Comparison of ENCODE assay signal across 20 cellular contexts in the genomic region with DNA sequence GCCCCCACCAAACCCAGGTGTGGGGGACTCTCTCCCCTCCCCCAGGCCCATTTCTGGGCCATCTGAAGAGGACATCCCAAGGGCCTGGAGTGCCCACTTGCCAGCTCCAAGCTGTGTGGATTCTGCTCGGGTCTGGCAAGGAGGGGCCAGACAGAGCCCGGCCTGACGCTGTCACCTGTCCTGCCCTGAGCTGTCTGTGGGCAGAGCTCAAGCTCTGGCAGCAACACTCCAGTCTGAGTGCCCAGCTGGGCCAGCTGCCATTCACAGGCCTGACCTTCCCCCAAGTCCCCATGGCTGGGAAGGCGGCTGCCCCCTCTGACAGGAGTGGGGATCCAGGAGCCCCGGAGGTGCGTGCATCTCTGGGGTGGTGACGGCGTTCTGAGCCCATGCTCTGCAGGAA. TPM values are rescaled to one million over a fixed set of nuclear protein-coding genes. Genes with fewer than 3 reads are reported as not detected.
DNase-seq lines count a peak whose midpoint lies in the region; ATAC-seq, FAIRE-seq and TF ChIP-seq lines count a peak whose summit lies in the region.
"Had no signal": no experiment of that assay in that cellular context is flagged by ENCODE, and none has a peak within 500 bp of the region (broad histone marks: within the 10 kb centered on the region; RNA-seq: fewer than 3 reads in every experiment).

No MANE protein-coding gene starts in this region.

- TF ChIP-seq POLR2A in body of pancreas (IDR thresholded peaks at IDR 0.05) (peak in 2 of 3 donors; percentile 59 to 71), HepG2 (IDR thresholded peaks at IDR 0.05; ENCODE audit: insufficient read depth in 1 of 2, low read depth in 2 of 2, low read length in 2 of 2) (no peak), prostate gland (IDR thresholded peaks at IDR 0.05) (peak; percentile 43)

- no peak overlapping the region for H2AFZ ChIP-seq in HepG2 (ENCODE audit: low read length)

- no peak for TF ChIP-seq RAD21 in HepG2 (CRISPR knock-in tag; IDR thresholded peaks at IDR 0.05)

- no peaks in the 10 kb centered on the region for H4K20me1 ChIP-seq in HepG2 (ENCODE audit: insufficient read depth, low read length)

- H3K4me1 ChIP-seq in A673 (ENCODE audit: insufficient read depth, low read length, poor library complexity, severe bottlenecking) (peaks cover 3% of the 10 kb centered on the region), body of pancreas (peaks cover 77% of the 10 kb centered on the region), HepG2 (ENCODE audit: insufficient read depth, low read length) (peaks cover 95% of the 10 kb centered on the region), prostate gland (replicated peaks) (peaks cover 56% of the 10 kb centered on the region)

- peak overlapping the region; percentile 23 for H3K27ac ChIP-seq in A673 (ENCODE audit: low read depth, low read length, poor library complexity, severe bottlenecking)
- H3K27ac ChIP-seq in body of pancreas = peak overlapping the region; percentile 99 to 100 (median 100)
- H3K27ac ChIP-seq in HepG2 (ENCODE audit: extremely low read length, insufficient read depth, low read length) = no peak overlapping the region
- H3K27ac ChIP-seq in prostate gland = peak overlapping the region; percentile 95 to 96

- 8 to 31% methylated on average over 4 to 8 of the region's 8 CpGs for WGBS in body of pancreas, 2 donors
- WGBS in HepG2 (ENCODE audit: low lambda C conversion rate) = no CpG with 5 or more reads among the region's 8 CpGs
- WGBS in prostate gland = 83% methylated on average over 5 of the region's 8 CpGs

- no peak for TF ChIP-seq EP300 in HepG2 (IDR thresholded peaks at IDR 0.05; ENCODE audit: low read depth in 2 of 2, low read length in 2 of 2)
- TF ChIP-seq EP300 in HepG2 (CRISPR knock-in tag; IDR thresholded peaks at IDR 0.05; ENCODE audit: borderline replicate concordance) = no peak

- H3K36me3 ChIP-seq in A673 (ENCODE audit: insufficient read depth, low read length, poor library complexity, severe bottlenecking) = no peaks in the 10 kb centered on the region
- no peaks in the 10 kb centered on the region for H3K36me3 ChIP-seq in body of pancreas (replicated peaks in 1 of 2; ENCODE audit: insufficient read depth in 1 of 2, low read depth in 2 of 2)
- H3K36me3 ChIP-seq in HepG2 (replicated peaks in 1 of 2; ENCODE audit: control insufficient read depth in 1 of 2, insufficient read depth in 2 of 2, low read length in 2 of 2) = no peaks in the 10 kb centered on the region
- no peaks in the 10 kb centered on the region for H3K36me3 ChIP-seq in prostate gland
- H3K36me3 ChIP-seq: uterus had no signal

- H3K27me3 ChIP-seq in A673 (replicated peaks; ENCODE audit: insufficient read depth, low read depth, low read length, poor library complexity) (no peaks in the 10 kb centered on the region), body of pancreas (no peaks in the 10 kb centered on the region), HepG2 (ENCODE audit: control insufficient read depth in 1 of 2, insufficient read depth in 2 of 2, low read length in 2 of 2) (no peaks in the 10 kb centered on the region; a peak in 1 of 5 replicates), prostate gland (replicated peaks; ENCODE audit: insufficient read depth) (no peaks in the 10 kb centered on the region)
- H3K27me3 ChIP-seq: uterus had no signal

- H3K79me2 ChIP-seq in HepG2 (ENCODE audit: insufficient read depth, low read length) = peaks cover under 1% of the 10 kb centered on the region

- H3K4me3 ChIP-seq in A673 (ENCODE audit: low read depth, low read length, poor library complexity, severe bottlenecking) = no peak overlapping the region
- H3K4me3 ChIP-seq in body of pancreas = no peak overlapping the region
- peak overlapping the region in 1 of 3 experiments; percentile 77; a peak in 1 of 6 replicates for H3K4me3 ChIP-seq in HepG2 (replicated peaks in 1 of 3; ENCODE audit: insufficient read depth in 1 of 3, low read depth in 2 of 3, low read length in 3 of 3)
- no peak overlapping the region for H3K4me3 ChIP-seq in prostate gland
- H3K4me3 ChIP-seq: uterus had no signal

- intact Hi-C loops in A673 (cut with micrococcal nuclease; ENCODE audit: unreplicated experiment) = no loop called here
- intact Hi-C loops in body of pancreas (cut with DNase I) = no loop called here
- intact Hi-C loops in HepG2 (cut with micrococcal nuclease; ENCODE audit: unreplicated experiment) = loop anchor here (2.0 kb wide), 1 partner anchor 24 kb away; no protein-coding TSS in a partner anchor
- intact Hi-C loops in prostate gland (cut with DNase I) = no loop called here

- BruUV-seq in A673 (replicated peaks; lab: Mats Ljungman, UMichigan) (no TSS peak), HepG2 (replicated peaks; lab: Mats Ljungman, UMichigan) (no TSS peak)

- CTCF ChIA-PET in A673 (lab: Charles Lee) (no interaction called here), HepG2 (lab: Yijun Ruan, JAX; ENCODE audit: low intra/inter-chr PET ratio, low total read pairs) (no interaction called here)

- no peak for FAIRE-seq in HepG2 (lab: Jason Lieb, UNC)

- DNase-seq in A673 (ENCODE audit: low spot score) (no peak), body of pancreas (peak; percentile 81 to 90 (median 88)), HepG2 (ENCODE audit: low spot score) (no peak), prostate gland (ENCODE audit: low spot score) (no peak), COLO829 (ENCODE audit: low spot score) (no peak), SIG-M5 treated with dmso at 0.1 percent for 504 hours (lab: John Stamatoyannopoulos, UW; ENCODE audit: unreplicated experiment) (no peak), HuH-7 (ENCODE audit: low spot score) (no peak), DMS79 (lab: John Stamatoyannopoulos, UW) (no peak)
- DNase-seq: ACHN; CD4-positive, alpha-beta memory T cell; EL; natural killer cell; NCI-H1694; NCI-H524; stimulated activated CD4-positive, alpha-beta T cell treated with anti-CD3 and anti-CD28 coated beads, Interleukin-15, amount 100 ng/mL, for 24 hours; stimulated activated naive CD4-positive, alpha-beta T cell treated with Interleukin-2 at 50 U/mL for 16 hours; T-helper 9 cell; uterus had no signal

- H3K9ac ChIP-seq in HepG2 (ENCODE audit: insufficient read depth, low read depth, low read length) = no peak overlapping the region

- POLR2A ChIA-PET in A673 (lab: Charles Lee; ENCODE audit: low non-redundant PET) (no interaction called here), HepG2 (lab: Yijun Ruan, JAX) (interaction anchor here (12.9 to 18.6 kb wide), 2 partner anchors 10 to 19 kb away, joined by 283 to 722 read pairs; a partner anchor contains a TSS)

- TF ChIP-seq CTCF in A673 (conservative IDR thresholded peaks at IDR 0.05; ENCODE audit: low read depth, low read length) (no peak), body of pancreas (IDR thresholded peaks at IDR 0.05) (no peak), HepG2 (CRISPR knock-in tag; IDR thresholded peaks at IDR 0.05) (no peak), prostate gland (IDR thresholded peaks at IDR 0.05) (no peak)

- in situ Hi-C loops in HepG2 (cut with HindIII; ENCODE audit: extremely low pct_ligation_motif_present, low pct_unique_long_range_greater_than_20kb) = no loop called here

- H3K9me3 ChIP-seq in A673 (ENCODE audit: low read depth, low read length, poor library complexity, severe bottlenecking) (no peaks in the 10 kb centered on the region), body of pancreas (no peaks in the 10 kb centered on the region), HepG2 (ENCODE audit: low read length) (no peaks in the 10 kb centered on the region), prostate gland (no peaks in the 10 kb centered on the region)
- H3K9me3 ChIP-seq: uterus had no signal

- H3K4me2 ChIP-seq in HepG2 (ENCODE audit: low read depth, low read length) = peak overlapping the region; percentile 81

- ATAC-seq in body of pancreas (peak; percentile 38), HepG2 (no peak)
- ATAC-seq: natural killer cell had no signal

RNA-seq across cellular contexts. Expression of a gene that starts 6.2 kb away (rescaled TPM):
- 70.9 and 71.3 TPM in 2 replicates for total RNA-seq in A673 (2021)
- 10 to 100 TPM; 57.3 to 98.9 TPM for total RNA-seq in body of pancreas
- total RNA-seq in HepG2 (2016; rRNA removed; fragmentation: Illumina TruSeq; extraction: Trizol) = 18.2 and 31.2 TPM in 2 replicates
- total RNA-seq in HepG2 (2016; cell fraction: cytosol; rRNA removed; fragmentation: Illumina TruSeq; extraction: Trizol; ENCODE audit: low read depth) = 12.4 and 12.6 TPM in 2 replicates
- total RNA-seq in HepG2 (2016; cell fraction: insoluble cytoplasmic fraction; rRNA removed; fragmentation: Illumina TruSeq; extraction: Trizol) = 17.3 and 32.7 TPM in 2 replicates
- total RNA-seq in HepG2 (2016; cell fraction: membrane; rRNA removed; fragmentation: Illumina TruSeq; extraction: Trizol) = 27.1 and 31.2 TPM in 2 replicates
- 24.6 and 30.5 TPM in 2 replicates for total RNA-seq in HepG2 (2016; cell fraction: nucleus; rRNA removed; fragmentation: Illumina TruSeq; extraction: Trizol)
- 21.6 and 24.1 TPM in 2 replicates for polyA plus RNA-seq in HepG2 (2011; rRNA removed)
- polyA plus RNA-seq in HepG2 (2011; cell fraction: cytosol; rRNA removed) = 21.4 and 47.8 TPM in 2 replicates
- polyA plus RNA-seq in HepG2 (2011; cell fraction: nucleus; rRNA removed) = 121 and 136 TPM in 2 replicates
- polyA plus RNA-seq in HepG2 (2012) = 22.6 and 36.4 TPM in 2 replicates
- 7.3 and 9.3 TPM in 2 replicates for polyA plus RNA-seq in HepG2 (2016; cell fraction: cytosol; fragmentation: Illumina TruSeq; extraction: Trizol; ENCODE audit: low read depth)
- polyA plus RNA-seq in HepG2 (2016; cell fraction: insoluble cytoplasmic fraction; fragmentation: Illumina TruSeq; extraction: Trizol; ENCODE audit: low read depth) = 21.4 and 25.4 TPM in 2 replicates
- 17.2 and 17.8 TPM in 2 replicates for polyA plus RNA-seq in HepG2 (2016; cell fraction: membrane; fragmentation: Illumina TruSeq; extraction: Trizol; ENCODE audit: low read depth)
- 62.7 and 63.0 TPM in 2 replicates for polyA plus RNA-seq in HepG2 (2016; cell fraction: nucleus; fragmentation: Illumina TruSeq; extraction: Trizol; ENCODE audit: insufficient read depth, low read depth)
- polyA minus RNA-seq in HepG2 (2011; rRNA and poly(A)+ RNA removed; ENCODE audit: low replicate concordance) = 8.8 and 50.3 TPM in 2 replicates
- 23.0 and 37.5 TPM in 2 replicates for polyA minus RNA-seq in HepG2 (2011; cell fraction: cytosol; rRNA and poly(A)+ RNA removed)
- polyA minus RNA-seq in HepG2 (2011; cell fraction: nucleus; rRNA and poly(A)+ RNA removed) = 17.0 and 22.8 TPM in 2 replicates
- total RNA-seq in prostate gland = 100 to 1,000 TPM; 126 to 183 TPM

RNA-seq across cellular contexts. Expression of a gene that starts 35.9 kb away (rescaled TPM):
- 54.1 and 54.7 TPM in 2 replicates for total RNA-seq in A673 (2021)
- 100 to 1,000 TPM in 1 of 2 donors, 10 to 100 TPM in 1; 73.9 to 201 TPM for total RNA-seq in body of pancreas
- 19.6 and 44.7 TPM in 2 replicates for total RNA-seq in HepG2 (2016; rRNA removed; fragmentation: Illumina TruSeq; extraction: Trizol)
- 22.4 and 24.2 TPM in 2 replicates for total RNA-seq in HepG2 (2016; cell fraction: cytosol; rRNA removed; fragmentation: Illumina TruSeq; extraction: Trizol; ENCODE audit: low read depth)
- 18.8 and 46.8 TPM in 2 replicates for total RNA-seq in HepG2 (2016; cell fraction: insoluble cytoplasmic fraction; rRNA removed; fragmentation: Illumina TruSeq; extraction: Trizol)
- total RNA-seq in HepG2 (2016; cell fraction: membrane; rRNA removed; fragmentation: Illumina TruSeq; extraction: Trizol) = 27.6 and 29.9 TPM in 2 replicates
- total RNA-seq in HepG2 (2016; cell fraction: nucleus; rRNA removed; fragmentation: Illumina TruSeq; extraction: Trizol) = 35.5 and 40.6 TPM in 2 replicates
- 17.2 and 20.2 TPM in 2 replicates for polyA plus RNA-seq in HepG2 (2011; rRNA removed)
- 16.7 and 25.6 TPM in 2 replicates for polyA plus RNA-seq in HepG2 (2011; cell fraction: cytosol; rRNA removed)
- 44.2 and 48.8 TPM in 2 replicates for polyA plus RNA-seq in HepG2 (2011; cell fraction: nucleus; rRNA removed)
- polyA plus RNA-seq in HepG2 (2012) = 9.4 and 10.2 TPM in 2 replicates
- 25.8 and 29.9 TPM in 2 replicates for polyA plus RNA-seq in HepG2 (2016; cell fraction: cytosol; fragmentation: Illumina TruSeq; extraction: Trizol; ENCODE audit: low read depth)
- 22.7 and 25.1 TPM in 2 replicates for polyA plus RNA-seq in HepG2 (2016; cell fraction: insoluble cytoplasmic fraction; fragmentation: Illumina TruSeq; extraction: Trizol; ENCODE audit: low read depth)
- 26.9 and 27.0 TPM in 2 replicates for polyA plus RNA-seq in HepG2 (2016; cell fraction: membrane; fragmentation: Illumina TruSeq; extraction: Trizol; ENCODE audit: low read depth)
- 89.1 and 100 TPM in 2 replicates for polyA plus RNA-seq in HepG2 (2016; cell fraction: nucleus; fragmentation: Illumina TruSeq; extraction: Trizol; ENCODE audit: insufficient read depth, low read depth)
- polyA minus RNA-seq in HepG2 (2011; rRNA and poly(A)+ RNA removed; ENCODE audit: low replicate concordance) = 6.9 and 14.7 TPM in 2 replicates
- 4.4 and 5.2 TPM in 2 replicates for polyA minus RNA-seq in HepG2 (2011; cell fraction: cytosol; rRNA and poly(A)+ RNA removed)
- polyA minus RNA-seq in HepG2 (2011; cell fraction: nucleus; rRNA and poly(A)+ RNA removed) = 4.5 and 4.7 TPM in 2 replicates
- 10 to 100 TPM; 55.1 to 70.1 TPM for total RNA-seq in prostate gland

RNA-seq across cellular contexts. Expression of a gene that starts 36.1 kb away (rescaled TPM):
- total RNA-seq in A673 (2021) (18.6 and 19.8 TPM in 2 replicates), body of pancreas (10 to 100 TPM; 16.2 to 17.9 TPM), HepG2 (2016; rRNA removed; fragmentation: Illumina TruSeq; extraction: Trizol) (6.6 and 15.8 TPM in 2 replicates), prostate gland (10 to 100 TPM; 26.1 to 33.6 TPM)
- 1.5 and 3.0 TPM in 2 replicates for total RNA-seq in HepG2 (2016; cell fraction: cytosol; rRNA removed; fragmentation: Illumina TruSeq; extraction: Trizol; ENCODE audit: low read depth)
- total RNA-seq in HepG2 (2016; cell fraction: insoluble cytoplasmic fraction; rRNA removed; fragmentation: Illumina TruSeq; extraction: Trizol) = 6.8 and 15.6 TPM in 2 replicates
- total RNA-seq in HepG2 (2016; cell fraction: membrane; rRNA removed; fragmentation: Illumina TruSeq; extraction: Trizol) = 6.4 and 10.5 TPM in 2 replicates
- 10.6 and 14.2 TPM in 2 replicates for total RNA-seq in HepG2 (2016; cell fraction: nucleus; rRNA removed; fragmentation: Illumina TruSeq; extraction: Trizol)
- polyA plus RNA-seq in HepG2 (2011; rRNA removed) = 7.8 and 9.5 TPM in 2 replicates
- polyA plus RNA-seq in HepG2 (2011; cell fraction: cytosol; rRNA removed) = 5.9 and 6.1 TPM in 2 replicates
- 25.1 and 26.7 TPM in 2 replicates for polyA plus RNA-seq in HepG2 (2011; cell fraction: nucleus; rRNA removed)
- 9.4 and 10.0 TPM in 2 replicates for polyA plus RNA-seq in HepG2 (2012)
- 2.9 and 3.3 TPM in 2 replicates for polyA plus RNA-seq in HepG2 (2016; cell fraction: cytosol; fragmentation: Illumina TruSeq; extraction: Trizol; ENCODE audit: low read depth)
- 6.1 and 6.8 TPM in 2 replicates for polyA plus RNA-seq in HepG2 (2016; cell fraction: insoluble cytoplasmic fraction; fragmentation: Illumina TruSeq; extraction: Trizol; ENCODE audit: low read depth)
- polyA plus RNA-seq in HepG2 (2016; cell fraction: membrane; fragmentation: Illumina TruSeq; extraction: Trizol; ENCODE audit: low read depth) = 5.6 and 6.9 TPM in 2 replicates
- polyA plus RNA-seq in HepG2 (2016; cell fraction: nucleus; fragmentation: Illumina TruSeq; extraction: Trizol; ENCODE audit: insufficient read depth, low read depth) = 26.3 and 30.4 TPM in 2 replicates
- polyA minus RNA-seq in HepG2 (2011; rRNA and poly(A)+ RNA removed; ENCODE audit: low replicate concordance) = 5.8 and 12.8 TPM in 2 replicates
- 5.7 and 7.1 TPM in 2 replicates for polyA minus RNA-seq in HepG2 (2011; cell fraction: cytosol; rRNA and poly(A)+ RNA removed)
- 3.4 and 4.5 TPM in 2 replicates for polyA minus RNA-seq in HepG2 (2011; cell fraction: nucleus; rRNA and poly(A)+ RNA removed)

RNA-seq across cellular contexts. Expression of a gene that starts 58.2 kb away (rescaled TPM):
- total RNA-seq in A673 (2021) (not detected in 2 replicates), body of pancreas (not detected), HepG2 (2016; rRNA removed; fragmentation: Illumina TruSeq; extraction: Trizol) (not detected in 2 replicates), prostate gland (under 1 TPM in 1 of 2 donors, not detected in 1; 0.68 TPM)
- total RNA-seq in HepG2 (2016; cell fraction: cytosol; rRNA removed; fragmentation: Illumina TruSeq; extraction: Trizol; ENCODE audit: low read depth) = not detected in 2 replicates
- not detected in 2 replicates for total RNA-seq in HepG2 (2016; cell fraction: insoluble cytoplasmic fraction; rRNA removed; fragmentation: Illumina TruSeq; extraction: Trizol)
- not detected in 2 replicates for total RNA-seq in HepG2 (2016; cell fraction: membrane; rRNA removed; fragmentation: Illumina TruSeq; extraction: Trizol)
- total RNA-seq in HepG2 (2016; cell fraction: nucleus; rRNA removed; fragmentation: Illumina TruSeq; extraction: Trizol) = not detected in 2 replicates
- polyA plus RNA-seq in HepG2 (2011; rRNA removed) = not detected in 2 replicates
- polyA plus RNA-seq in HepG2 (2011; cell fraction: cytosol; rRNA removed) = not detected in 2 replicates
- not detected in 2 replicates for polyA plus RNA-seq in HepG2 (2011; cell fraction: nucleus; rRNA removed)
- polyA plus RNA-seq in HepG2 (2012) = not detected in 2 replicates
- not detected in 2 replicates for polyA plus RNA-seq in HepG2 (2016; cell fraction: cytosol; fragmentation: Illumina TruSeq; extraction: Trizol; ENCODE audit: low read depth)
- polyA plus RNA-seq in HepG2 (2016; cell fraction: insoluble cytoplasmic fraction; fragmentation: Illumina TruSeq; extraction: Trizol; ENCODE audit: low read depth) = not detected in 2 replicates
- polyA plus RNA-seq in HepG2 (2016; cell fraction: membrane; fragmentation: Illumina TruSeq; extraction: Trizol; ENCODE audit: low read depth) = not detected in 2 replicates
- not detected in 2 replicates for polyA plus RNA-seq in HepG2 (2016; cell fraction: nucleus; fragmentation: Illumina TruSeq; extraction: Trizol; ENCODE audit: insufficient read depth, low read depth)
- polyA minus RNA-seq in HepG2 (2011; rRNA and poly(A)+ RNA removed; ENCODE audit: low replicate concordance) = 0.07 TPM in 1 of 2 replicates, not detected in the other
- not detected in 2 replicates for polyA minus RNA-seq in HepG2 (2011; cell fraction: cytosol; rRNA and poly(A)+ RNA removed)
- polyA minus RNA-seq in HepG2 (2011; cell fraction: nucleus; rRNA and poly(A)+ RNA removed) = not detected in 2 replicates
- total RNA-seq: CD4-positive, alpha-beta memory T cell; MCF 10A; natural killer cell; SK-MEL-5 had no signal
- polyA plus RNA-seq: CD4-positive, alpha-beta memory T cell had no signal

Comparison
In these comparisons a context has a peak if more than half of its experiments do, and no peak if none do; other contexts are left out.
1. DNase-seq: peak in body of pancreas (4 of 4); none in A673 (single experiment), HepG2 (single experiment), prostate gland (single experiment), COLO829 (single experiment), SIG-M5 treated with dmso at 0.1 percent for 504 hours (single experiment), HuH-7 (single experiment) and DMS79 (single experiment).
2. POLR2A ChIP-seq: peak in body of pancreas (2 of 3) and prostate gland (single experiment); none in HepG2 (0 of 2).